10 cellular contexts compared by ENCODE assay signal in genomic region chr2:192749606-192750200, GRCh38.
A peak's percentile ranks its signal among the peaks of the same experiment; 100 is the strongest.
DNase-seq lines count a peak whose midpoint lies in the region; ATAC-seq, FAIRE-seq and TF ChIP-seq lines count a peak whose summit lies in the region.
"Had no signal": no experiment of that assay in that cellular context is flagged by ENCODE, and none has a peak within 500 bp of the region (broad histone marks: within the 10 kb centered on the region; RNA-seq: fewer than 3 reads in every experiment).

No MANE protein-coding gene starts in this region.

- H3K9ac ChIP-seq in GM12878 (ENCODE audit: control insufficient read depth, insufficient read depth, low read length), result no peak overlapping the region

- POLR2A ChIA-PET in GM12878 (lab: Charles Lee), result no interaction called here

- WGBS in GM12878 (ENCODE audit: insufficient coverage, insufficient replicate concordance, low lambda C conversion rate, missing lambda C conversion rate), result 0% methylated on average over 1 of the region's 1 CpG

- no peaks in the 10 kb centered on the region for H3K79me2 ChIP-seq in GM12878 (ENCODE audit: control insufficient read depth, insufficient read depth, low read length)

- no peak overlapping the region for H2AFZ ChIP-seq in GM12878 (ENCODE audit: control insufficient read depth, low read depth, low read length)

- no peak overlapping the region for H3K4me3 Mint-ChIP-seq in activated T-cell treated with anti-CD3 and anti-CD28 coated beads, Interleukin-2, amount 50 U/mL, for 4 hours
- H3K4me3 Mint-ChIP-seq: naive B cell had no signal

- no peak overlapping the region for H3K27ac ChIP-seq in GM12878 (ENCODE audit: control insufficient read depth, insufficient read depth)
- H3K27ac ChIP-seq: epithelial cell of prostate had no signal

- H3K36me3 Mint-ChIP-seq in activated T-cell treated with anti-CD3 and anti-CD28 coated beads, Interleukin-2, amount 50 U/mL, for 4 hours (ENCODE audit: insufficient read depth), result no peaks in the 10 kb centered on the region
- H3K36me3 Mint-ChIP-seq: naive B cell had no signal

- ATAC-seq in GM12878, result 0 out of 3 replicates have a peak, but pooled peaks have one; percentile 33
- no peak for ATAC-seq in sciatic nerve
- no peak for ATAC-seq in HG03025 (IDR thresholded peaks at IDR 0.05; ENCODE audit: low FRiP score, unreplicated experiment)
- no peak for ATAC-seq in activated T-cell treated with anti-CD3 and anti-CD28 coated beads, Interleukin-2, amount 50 U/mL, for 4 hours

- FAIRE-seq in GM12878 (lab: Jason Lieb, UNC), result no peak

- no peaks in the 10 kb centered on the region for H3K36me3 ChIP-seq in GM12878 (ENCODE audit: control insufficient read depth in 2 of 2, insufficient read depth in 2 of 2, low read length in 1 of 2)

- no peak overlapping the region for H3K4me3 ChIP-seq in GM12878

- CTCF ChIA-PET in GM12878 (lab: Yijun Ruan, JAX), result interaction anchor here (0.6 to 1.4 kb wide), 7 partner anchors 9 to 1211 kb away, joined by 3 to 9 read pairs (median 3); no protein-coding TSS in a partner anchor

- SMC1A ChIA-PET in GM12878 (lab: Charles Lee; ENCODE audit: uncharacterized antibody, unreplicated experiment), result interaction anchor here (1.0 to 1.4 kb wide), 3 partner anchors 8 to 835 kb away, joined by 4 to 5 read pairs (median 4); no protein-coding TSS in a partner anchor

- DNase-seq in NCI-H1105 treated with DMSO at 0.1 percent for 48 hours (lab: John Stamatoyannopoulos, UW), result peak; percentile 44
- no peak for DNase-seq in NCI-H1105 (lab: John Stamatoyannopoulos, UW)
- DNase-seq in NCI-H2227 (lab: John Stamatoyannopoulos, UW; ENCODE audit: unreplicated experiment), result peak; percentile 16
- DNase-seq in GM12878 (ENCODE audit: low read depth, low spot score), result no peak
- peak; percentile 9 for DNase-seq in pons (ENCODE audit: low spot score)
- no peak for DNase-seq in sciatic nerve (ENCODE audit: low spot score)
- DNase-seq in activated T-cell treated with anti-CD3 and anti-CD28 coated beads, Interleukin-2, amount 50 U/mL, for 4 hours, result no peak
- DNase-seq: naive B cell had no signal

- no peaks in the 10 kb centered on the region for H4K20me1 ChIP-seq in GM12878 (ENCODE audit: control insufficient read depth, insufficient read depth)

- no peaks in the 10 kb centered on the region for H3K9me3 ChIP-seq in GM12878 (replicated peaks; ENCODE audit: control insufficient read depth, insufficient read depth, low read length)

- intact Hi-C loops in GM12878 (cut with micrococcal nuclease; ENCODE audit: unreplicated experiment), result no loop called here
- intact Hi-C loops in sciatic nerve (cut with DNase I), result no loop called here

- H3K9me3 Mint-ChIP-seq in activated T-cell treated with anti-CD3 and anti-CD28 coated beads, Interleukin-2, amount 50 U/mL, for 4 hours, result no peaks in the 10 kb centered on the region
- H3K9me3 Mint-ChIP-seq: naive B cell had no signal

- no TSS peak for BruUV-seq in GM12878 (replicated peaks; lab: Mats Ljungman, UMichigan)

- no peak overlapping the region for H3K4me2 ChIP-seq in GM12878 (ENCODE audit: control insufficient read depth, insufficient read depth)

- no peaks in the 10 kb centered on the region for H3K4me1 Mint-ChIP-seq in activated T-cell treated with anti-CD3 and anti-CD28 coated beads, Interleukin-2, amount 50 U/mL, for 4 hours (ENCODE audit: low read depth)
- H3K4me1 Mint-ChIP-seq: naive B cell had no signal

- no peaks in the 10 kb centered on the region for H3K27me3 Mint-ChIP-seq in activated T-cell treated with anti-CD3 and anti-CD28 coated beads, Interleukin-2, amount 50 U/mL, for 4 hours (ENCODE audit: low read depth)
- H3K27me3 Mint-ChIP-seq: naive B cell had no signal

- no peak for TF ChIP-seq RAD21 in GM12878 (IDR thresholded peaks at IDR 0.05; ENCODE audit: insufficient read depth, low read depth, low read length)

- TF ChIP-seq EP300 in GM12878 (IDR thresholded peaks at IDR 0.05; ENCODE audit: borderline replicate concordance in 1 of 2, control insufficient read depth in 1 of 2, low read depth in 2 of 2, low read length in 2 of 2), result no peak

- no peak for TF ChIP-seq POLR2A in GM12878 (IDR thresholded peaks at IDR 0.05; ENCODE audit: low read depth, low read length)

- in situ Hi-C loops in GM12878 (cut with MboI), result no loop called here

- no peaks in the 10 kb centered on the region for H3K27me3 ChIP-seq in GM12878 (replicated peaks in 1 of 2; ENCODE audit: control insufficient read depth in 2 of 2, insufficient read depth in 2 of 2, low read length in 1 of 2)

- TF ChIP-seq CTCF in GM12878 (IDR thresholded peaks at IDR 0.05 in 2 of 3, conservative IDR thresholded peaks at IDR 0.05 in 1 of 3; ENCODE audit: control insufficient read depth in 2 of 3, extremely low read depth in 1 of 3, insufficient read depth in 1 of 3, low read depth in 3 of 3, low read length in 3 of 3), result peak in 1 of 3 experiments; percentile 6; a peak in 2 of 6 replicates

- no peaks in the 10 kb centered on the region for H3K4me1 ChIP-seq in GM12878 (ENCODE audit: control insufficient read depth, insufficient read depth, low read length)

- RAD21 ChIA-PET in GM12878 (lab: Charles Lee; ENCODE audit: unreplicated experiment), result interaction anchor here (0.6 to 1.4 kb wide), 2 partner anchors 11 to 835 kb away, joined by 3 to 8 read pairs; no protein-coding TSS in a partner anchor

TF ChIP-seq in GM12878, 131 proteins besides CTCF, POLR2A, EP300 and RAD21:
- TF ChIP-seq, protein P1, sequence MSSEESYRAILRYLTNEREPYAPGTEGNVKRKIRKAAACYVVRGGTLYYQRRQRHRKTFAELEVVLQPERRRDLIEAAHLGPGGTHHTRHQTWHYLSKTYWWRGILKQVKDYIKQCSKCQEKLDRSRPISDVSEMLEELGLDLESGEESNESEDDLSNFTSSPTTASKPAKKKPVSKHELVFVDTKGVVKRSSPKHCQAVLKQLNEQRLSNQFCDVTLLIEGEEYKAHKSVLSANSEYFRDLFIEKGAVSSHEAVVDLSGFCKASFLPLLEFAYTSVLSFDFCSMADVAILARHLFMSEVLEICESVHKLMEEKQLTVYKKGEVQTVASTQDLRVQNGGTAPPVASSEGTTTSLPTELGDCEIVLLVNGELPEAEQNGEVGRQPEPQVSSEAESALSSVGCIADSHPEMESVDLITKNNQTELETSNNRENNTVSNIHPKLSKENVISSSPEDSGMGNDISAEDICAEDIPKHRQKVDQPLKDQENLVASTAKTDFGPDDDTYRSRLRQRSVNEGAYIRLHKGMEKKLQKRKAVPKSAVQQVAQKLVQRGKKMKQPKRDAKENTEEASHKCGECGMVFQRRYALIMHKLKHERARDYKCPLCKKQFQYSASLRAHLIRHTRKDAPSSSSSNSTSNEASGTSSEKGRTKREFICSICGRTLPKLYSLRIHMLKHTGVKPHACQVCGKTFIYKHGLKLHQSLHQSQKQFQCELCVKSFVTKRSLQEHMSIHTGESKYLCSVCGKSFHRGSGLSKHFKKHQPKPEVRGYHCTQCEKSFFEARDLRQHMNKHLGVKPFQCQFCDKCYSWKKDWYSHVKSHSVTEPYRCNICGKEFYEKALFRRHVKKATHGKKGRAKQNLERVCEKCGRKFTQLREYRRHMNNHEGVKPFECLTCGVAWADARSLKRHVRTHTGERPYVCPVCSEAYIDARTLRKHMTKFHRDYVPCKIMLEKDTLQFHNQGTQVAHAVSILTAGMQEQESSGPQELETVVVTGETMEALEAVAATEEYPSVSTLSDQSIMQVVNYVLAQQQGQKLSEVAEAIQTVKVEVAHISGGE (CRISPR knock-in tag; IDR thresholded peaks at IDR 0.05), result no peak
- TF ChIP-seq NR2F1 (conservative IDR thresholded peaks at IDR 0.05), result no peak
- no peak for TF ChIP-seq WRNIP1 (IDR thresholded peaks at IDR 0.05; ENCODE audit: borderline replicate concordance, low read depth, low read length)
- TF ChIP-seq SMARCA5 (IDR thresholded peaks at IDR 0.05), result no peak
- no peak for TF ChIP-seq IRF4 (IDR thresholded peaks at IDR 0.05; ENCODE audit: low read depth, low read length)
- no peak for TF ChIP-seq RUNX3 (IDR thresholded peaks at IDR 0.05; ENCODE audit: low read length)
- no peak for TF ChIP-seq POLR2AphosphoS5 (IDR thresholded peaks at IDR 0.05; ENCODE audit: low read length)
- TF ChIP-seq BHLHE40 (IDR thresholded peaks at IDR 0.05; ENCODE audit: borderline replicate concordance in 1 of 2, low read depth in 2 of 2, low read length in 1 of 2), result no peak
- no peak for TF ChIP-seq HDAC2 (IDR thresholded peaks at IDR 0.05)
- TF ChIP-seq RBBP5 (conservative IDR thresholded peaks at IDR 0.05), result no peak
- TF ChIP-seq TAF1 (IDR thresholded peaks at IDR 0.05; ENCODE audit: borderline replicate concordance, low read depth, low read length), result no peak
- TF ChIP-seq CHD1 (IDR thresholded peaks at IDR 0.05; ENCODE audit: low read depth, low read length), result no peak
- TF ChIP-seq STAT3 (IDR thresholded peaks at IDR 0.05; ENCODE audit: low read depth, low read length), result no peak
- no peak for TF ChIP-seq ZZZ3 (IDR thresholded peaks at IDR 0.05; ENCODE audit: control insufficient read depth, insufficient read length, low read depth)
- TF ChIP-seq PBX3 (IDR thresholded peaks at IDR 0.05; ENCODE audit: insufficient replicate concordance, low read depth, low read length), result no peak

Comparison
In these comparisons a context has a peak if more than half of its experiments do, and no peak if none do; other contexts are left out.
1. DNase-seq: peak in NCI-H1105 treated with DMSO at 0.1 percent for 48 hours (single experiment), NCI-H2227 (single experiment) and pons (single experiment); none in NCI-H1105 (single experiment), GM12878 (single experiment), sciatic nerve (single experiment) and activated T-cell treated with anti-CD3 and anti-CD28 coated beads, Interleukin-2, amount 50 U/mL, for 4 hours (single experiment).